ENCODE assay signal across 1 cellular context in genomic region chr22:22109693-22110466, GRCh38.
TF ChIP-seq lines count a peak whose summit lies in the region.

No MANE protein-coding gene starts in this region.

TF ChIP-seq in K562, 482 proteins besides CTCF, POLR2A, EP300 and RAD21 (continued from another document and continues in another):
- TF ChIP-seq PYGO2 (tag; IDR thresholded peaks at IDR 0.05), result 0 out of 2 replicates have a peak, but pooled peaks have one; percentile 39
- TF ChIP-seq RBM22 (IDR thresholded peaks at IDR 0.05; ENCODE audit: low read depth, low read length, poor library complexity, severe bottlenecking), result no peak
- peak; percentile 40; the same call in 1 of the 2 replicates for TF ChIP-seq NFE2 (IDR thresholded peaks at IDR 0.05; ENCODE audit: low read depth)
- TF ChIP-seq SNRNP70 (optimal IDR thresholded peaks at IDR 0.05; ENCODE audit: low read depth, low read length), result no peak
- TF ChIP-seq TFE3 (CRISPR knock-in tag; IDR thresholded peaks at IDR 0.05), result no peak
- TF ChIP-seq GATAD2B (IDR thresholded peaks at IDR 0.05; ENCODE audit: borderline replicate concordance), result no peak
- 0 out of 2 replicates have a peak, but pooled peaks have one; percentile 36 for TF ChIP-seq OTX1 (CRISPR knock-in tag; IDR thresholded peaks at IDR 0.05)
- TF ChIP-seq ZNF740 (CRISPR knock-in tag; IDR thresholded peaks at IDR 0.05), result 0 out of 2 replicates have a peak, but pooled peaks have one; percentile 18
- no peak for TF ChIP-seq ZNF740 (tag; IDR thresholded peaks at IDR 0.05)
- TF ChIP-seq ZNF518B (CRISPR knock-in tag; IDR thresholded peaks at IDR 0.05), result no peak
- TF ChIP-seq ZNF785 (CRISPR knock-in tag; IDR thresholded peaks at IDR 0.05), result no peak
- TF ChIP-seq ERF (CRISPR knock-in tag; IDR thresholded peaks at IDR 0.05), result 0 out of 2 replicates have a peak, but pooled peaks have one; percentile 34
- TF ChIP-seq ELF4 (CRISPR knock-in tag; IDR thresholded peaks at IDR 0.05), result peak; percentile 81; the same call in 1 of the 2 replicates
- TF ChIP-seq CEBPG (CRISPR knock-in tag; IDR thresholded peaks at IDR 0.05), result no peak
- no peak for TF ChIP-seq CEBPG (tag; conservative IDR thresholded peaks at IDR 0.05 in 1 of 2, IDR thresholded peaks at IDR 0.05 in 1 of 2)
- no peak for TF ChIP-seq ZNF668 (CRISPR knock-in tag; IDR thresholded peaks at IDR 0.05)
- no peak for TF ChIP-seq FIP1L1 (IDR thresholded peaks at IDR 0.05; ENCODE audit: low read depth, low read length, poor library complexity, severe bottlenecking)
- peak; percentile 44; the same call in 1 of the 2 replicates for TF ChIP-seq ZNF12 (CRISPR knock-in tag; IDR thresholded peaks at IDR 0.05)
- TF ChIP-seq NELFE (IDR thresholded peaks at IDR 0.05; ENCODE audit: insufficient read depth, insufficient read length), result no peak
- no peak for TF ChIP-seq NFIX (CRISPR knock-in tag; IDR thresholded peaks at IDR 0.05; ENCODE audit: low read depth)
- peak; percentile 46 to 59; a peak in 3 of 4 replicates for TF ChIP-seq MAZ (CRISPR knock-in tag; conservative IDR thresholded peaks at IDR 0.05 in 1 of 2, IDR thresholded peaks at IDR 0.05 in 1 of 2)
- no peak for TF ChIP-seq EP400 (IDR thresholded peaks at IDR 0.05)
- no peak for TF ChIP-seq ZBTB34 (CRISPR knock-in tag; IDR thresholded peaks at IDR 0.05)
- no peak for TF ChIP-seq ZBTB33 (CRISPR knock-in tag; IDR thresholded peaks at IDR 0.05)
- TF ChIP-seq MTF1 (CRISPR knock-in tag; IDR thresholded peaks at IDR 0.05; ENCODE audit: borderline replicate concordance), result peak; percentile 85; the same call in 1 of the 2 replicates
- TF ChIP-seq TOE1 (IDR thresholded peaks at IDR 0.05; ENCODE audit: borderline replicate concordance), result no peak
- peak; percentile 68; the same call in 1 of the 2 replicates for TF ChIP-seq TOE1 (CRISPR knock-in tag; IDR thresholded peaks at IDR 0.05; ENCODE audit: borderline replicate concordance, low read depth)
- 0 out of 3 replicates have a peak, but pooled peaks of 1 of the 2 experiments have one; percentile 31 for TF ChIP-seq CBX3 (IDR thresholded peaks at IDR 0.05; ENCODE audit: borderline replicate concordance in 1 of 2, low read length in 2 of 2)
- peak; percentile 14; the same call in 1 of the 2 replicates for TF ChIP-seq ZNF239 (CRISPR knock-in tag; IDR thresholded peaks at IDR 0.05)
- peak; percentile 52 to 86; a peak in 2 of 4 replicates for TF ChIP-seq TEAD1 (CRISPR knock-in tag; IDR thresholded peaks at IDR 0.05)
- TF ChIP-seq ZMIZ1 (IDR thresholded peaks at IDR 0.05; ENCODE audit: low read depth in 2 of 2, low read length in 2 of 2), result no peak
- no peak for TF ChIP-seq AFF1 (IDR thresholded peaks at IDR 0.05; ENCODE audit: low read depth in 1 of 2, partially characterized antibody in 2 of 2)
- no peak for TF ChIP-seq HDAC3 (IDR thresholded peaks at IDR 0.05; ENCODE audit: borderline replicate concordance, partially characterized antibody)
- TF ChIP-seq ETV5 (CRISPR knock-in tag; IDR thresholded peaks at IDR 0.05; ENCODE audit: low read depth), result peak; percentile 83
- peak; percentile 80; the same call in 1 of the 2 replicates for TF ChIP-seq ZBTB26 (CRISPR knock-in tag; IDR thresholded peaks at IDR 0.05)
- no peak; the same call in 1 of the 2 replicates for TF ChIP-seq HMGXB4 (CRISPR knock-in tag; IDR thresholded peaks at IDR 0.05)
- no peak for TF ChIP-seq MAFF (IDR thresholded peaks at IDR 0.05; ENCODE audit: low read length)
- TF ChIP-seq HES1 (IDR thresholded peaks at IDR 0.05; ENCODE audit: low read depth), result no peak
- TF ChIP-seq EGR1 (conservative IDR thresholded peaks at IDR 0.05), result no peak
